ENCODE assay signal across 9 cellular contexts in the genomic region with DNA sequence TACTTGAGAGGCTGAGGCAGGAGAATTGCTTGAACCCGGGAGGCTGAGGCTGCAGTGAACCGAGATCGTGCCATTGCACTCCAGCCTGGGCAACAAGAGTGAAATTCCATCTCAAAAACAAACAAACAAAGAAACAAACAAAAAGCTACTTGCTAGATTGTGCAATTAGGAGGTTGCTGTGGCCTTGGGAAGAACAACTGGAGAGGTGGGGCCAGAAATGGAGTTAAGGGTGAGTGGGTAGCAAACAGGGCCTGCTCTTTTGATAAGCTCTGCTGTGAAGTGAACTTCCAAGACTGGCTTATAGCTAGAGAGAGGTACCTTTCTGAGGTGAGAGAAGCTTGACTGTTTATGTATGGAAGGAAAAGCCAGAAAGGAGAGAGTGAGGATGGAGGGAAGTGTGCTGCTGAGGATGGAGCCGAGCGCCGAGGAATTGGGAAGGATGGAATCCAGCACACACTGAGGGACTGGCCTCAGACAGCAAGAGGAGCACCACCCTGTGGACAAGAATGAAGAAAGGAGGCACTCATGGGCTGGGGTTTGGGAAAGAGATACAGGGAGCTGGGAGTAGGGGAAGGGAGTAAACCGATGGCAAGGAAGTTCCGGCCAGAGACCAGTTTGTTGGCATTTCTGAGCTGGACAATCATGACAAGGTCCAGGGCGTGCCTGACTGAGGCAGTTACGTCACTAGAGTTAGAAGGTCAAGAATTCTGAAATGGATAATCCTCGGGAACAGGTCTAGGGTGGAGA. TPM values are rescaled to one million over a fixed set of nuclear protein-coding genes. Genes with fewer than 3 reads are reported as not detected.
DNase-seq lines count a peak whose midpoint lies in the region; ATAC-seq and TF ChIP-seq lines count a peak whose summit lies in the region.
"Had no signal": no experiment of that assay in that cellular context is flagged by ENCODE, and none has a peak within 500 bp of the region (broad histone marks: within the 10 kb centered on the region; RNA-seq: fewer than 3 reads in every experiment).

No MANE protein-coding gene starts in this region.

- no peaks in the 10 kb centered on the region for H3K79me2 ChIP-seq in hepatocyte

- TF ChIP-seq CTCF in adrenal gland (IDR thresholded peaks at IDR 0.05) = peak in 5 of 6 experiments; percentile 14 to 42 (median 30)
- peak; percentile 31 for TF ChIP-seq CTCF in hepatocyte (IDR thresholded peaks at IDR 0.05; ENCODE audit: poor library complexity)
- peak in 1 of 6 experiments; percentile 7 for TF ChIP-seq CTCF in upper lobe of left lung (IDR thresholded peaks at IDR 0.05)
- TF ChIP-seq CTCF in spleen (IDR thresholded peaks at IDR 0.05 in 8 of 11, conservative IDR thresholded peaks at IDR 0.05 in 3 of 11) = no peak

- DNase-seq in DMS53 (lab: John Stamatoyannopoulos, UW) (peak; percentile 12), DMS53 treated with DMSO at 0.1 percent for 48 hours (lab: John Stamatoyannopoulos, UW; ENCODE audit: unreplicated experiment) (no peak), adrenal gland (peak in 6 of 7 donors; percentile 15 to 64 (median 42)), hepatocyte (ENCODE audit: low spot score) (peak; percentile 74), upper lobe of left lung (peak in 1 of 2 donors; percentile 53), COLO829 (ENCODE audit: low spot score) (no peak), spleen (no peak), NCI-H748 (lab: John Stamatoyannopoulos, UW; ENCODE audit: unreplicated experiment) (no peak)
- DNase-seq: AML-193 had no signal

- TF ChIP-seq POLR2A in adrenal gland (IDR thresholded peaks at IDR 0.05) (no peak), upper lobe of left lung (IDR thresholded peaks at IDR 0.05) (no peak), spleen (IDR thresholded peaks at IDR 0.05) (no peak)

- H3K36me3 ChIP-seq in adrenal gland (replicated peaks in 1 of 2) (no peaks in the 10 kb centered on the region), hepatocyte (replicated peaks; ENCODE audit: insufficient read depth, low read depth) (no peaks in the 10 kb centered on the region), upper lobe of left lung (no peaks in the 10 kb centered on the region), spleen (no peaks in the 10 kb centered on the region)

- WGBS in adrenal gland, 4 donors = 68 to 82% (median 72%) methylated on average over 11 of the region's 11 CpGs
- WGBS in hepatocyte (ENCODE audit: low lambda C conversion rate, missing lambda C conversion rate) = 56% methylated on average over 11 of the region's 11 CpGs
- whole genome bisulfite sequencing in upper lobe of left lung, 2 donors = 65 to 74% methylated on average over 11 of the region's 11 CpGs
- WGBS in spleen, 5 donors = 69 to 87% (median 80%) methylated on average over 11 of the region's 11 CpGs

- TF ChIP-seq EP300 in upper lobe of left lung (IDR thresholded peaks at IDR 0.05) = no peak

- peak; percentile 41 to 67 for ATAC-seq in upper lobe of left lung (ENCODE audit: low FRiP score in 2 of 2)

- H3K4me3 ChIP-seq in adrenal gland (no peak overlapping the region), hepatocyte (no peak overlapping the region), upper lobe of left lung (no peak overlapping the region), spleen (no peak overlapping the region)

- H3K9me3 ChIP-seq in adrenal gland (replicated peaks in 1 of 3) (no peaks in the 10 kb centered on the region), hepatocyte (ENCODE audit: low read depth) (no peaks in the 10 kb centered on the region), upper lobe of left lung (no peaks in the 10 kb centered on the region), spleen (no peaks in the 10 kb centered on the region)

- no peaks in the 10 kb centered on the region for H3K27me3 ChIP-seq in adrenal gland
- H3K27me3 ChIP-seq in hepatocyte = no peaks in the 10 kb centered on the region
- no peaks in the 10 kb centered on the region for H3K27me3 ChIP-seq in upper lobe of left lung
- H3K27me3 ChIP-seq in spleen (replicated peaks in 1 of 7) = no peaks in the 10 kb centered on the region

- no peaks in the 10 kb centered on the region for H4K20me1 ChIP-seq in hepatocyte (ENCODE audit: insufficient read depth, poor library complexity, severe bottlenecking)

- H2AFZ ChIP-seq in hepatocyte = no peak overlapping the region

- H3K4me2 ChIP-seq in hepatocyte = no peak overlapping the region

- no peaks in the 10 kb centered on the region for H3K9me2 ChIP-seq in hepatocyte (replicated peaks; ENCODE audit: insufficient read depth)

- H3K4me1 ChIP-seq in adrenal gland (replicated peaks in 1 of 2) (peaks cover 5 to 9% of the 10 kb centered on the region in 2 donors), hepatocyte (ENCODE audit: insufficient read depth) (peaks cover 33% of the 10 kb centered on the region), upper lobe of left lung (peaks cover 21 to 37% (median 31%) of the 10 kb centered on the region in 4 donors), spleen (peaks cover 0 to 48% (median 21%) of the 10 kb centered on the region in 6 donors)

- H3K27ac ChIP-seq in adrenal gland = no peak overlapping the region
- peak overlapping the region; percentile 92 for H3K27ac ChIP-seq in hepatocyte
- peak overlapping the region in 1 of 4 donors; percentile 1 for H3K27ac ChIP-seq in upper lobe of left lung
- peak overlapping the region in 2 of 8 donors; percentile 44 to 58 for H3K27ac ChIP-seq in spleen

- intact Hi-C loops in adrenal gland (cut with DNase I) = no loop called here
- intact Hi-C loops in spleen (cut with DNase I; ENCODE audit: low total_unique reads) = no loop called here

RNA-seq across cellular contexts. Expression of gene RPEL1, which starts 7.0 kb away (rescaled TPM):
- total RNA-seq in adrenal gland (not detected), hepatocyte (0.10 TPM in 1 of 2 replicates, not detected in the other), upper lobe of left lung (not detected), spleen (under 1 TPM in 1 of 7 donors, not detected in 6; 0.23 TPM)
- polyA plus RNA-seq in adrenal gland (under 1 TPM in 1 of 3 donors, not detected in 2; 0.09 TPM), hepatocyte (not detected in 2 replicates), spleen (not detected)

RNA-seq across cellular contexts. Expression of gene INA, which starts 38.3 kb away (rescaled TPM):
- total RNA-seq in adrenal gland (10 to 100 TPM in 2 of 8 donors, 1 to 10 TPM in 1, under 1 TPM in 4, not detected in 1; 0.18 to 11.1 (median 0.99) TPM), hepatocyte (0.16 and 0.93 TPM in 2 replicates), upper lobe of left lung (under 1 TPM in 2 of 6 donors, not detected in 4; 0.13 to 0.39 TPM), spleen (not detected)
- polyA plus RNA-seq in adrenal gland (10 to 100 TPM in 2 of 3 donors, 1 to 10 TPM in 1; 4.7 to 18.3 (median 14.8) TPM), hepatocyte (0.71 TPM in 1 of 2 replicates, not detected in the other), spleen (under 1 TPM; 0.02 to 0.09 (median 0.03) TPM)

RNA-seq across cellular contexts. Expression of gene NT5C2, which starts 45.6 kb away (rescaled TPM):
- total RNA-seq in adrenal gland (100 to 1,000 TPM in 1 of 8 donors, 10 to 100 TPM in 7; 23.2 to 101 (median 71.6) TPM), hepatocyte (50.7 and 58.7 TPM in 2 replicates), upper lobe of left lung (100 to 1,000 TPM in 2 of 6 donors, 10 to 100 TPM in 4; 47.4 to 122 (median 85.1) TPM), spleen (100 to 1,000 TPM in 2 of 7 donors, 10 to 100 TPM in 5; 83.6 to 115 (median 96.8) TPM)
- polyA plus RNA-seq in adrenal gland (10 to 100 TPM; 32.9 to 92.5 (median 33.2) TPM), hepatocyte (49.2 and 52.0 TPM in 2 replicates), spleen (10 to 100 TPM; 21.7 to 32.6 (median 24.5) TPM)

Comparison
In these comparisons a context has a peak if more than half of its experiments do, and no peak if none do; other contexts are left out.
1. DNase-seq: peak in DMS53 (single experiment), adrenal gland (6 of 7) and hepatocyte (single experiment); none in DMS53 treated with DMSO at 0.1 percent for 48 hours (single experiment), COLO829 (single experiment), spleen (single experiment) and NCI-H748 (single experiment).
2. CTCF ChIP-seq: peak in adrenal gland (5 of 6) and hepatocyte (single experiment); none in spleen (0 of 11).